ENCODE assay signal across 8 cellular contexts in genomic region chr19:16659832-16660708, GRCh38. TPM values are rescaled to one million over a fixed set of nuclear protein-coding genes. Genes with fewer than 3 reads are reported as not detected.
DNase-seq lines count a peak whose midpoint lies in the region; ATAC-seq and TF ChIP-seq lines count a peak whose summit lies in the region.

Gene SMIM7 (minus strand): TSS chr19:16660144. CDS start chr19:16660110, 34 bp downstream.

- peak within 1 kb of the TSS; percentile 99 for H3K4me3 Mint-ChIP-seq in T-helper 2 cell treated with Interferon-gamma antibody and Interleukin-4, amounts not matched to agents 5 μg/mL and 100 μg/mL, for 36 hours

- no peaks in the 10 kb centered on the region for H3K27me3 ChIP-seq in ascending aorta
- no peaks in the 10 kb centered on the region for H3K27me3 ChIP-seq in right cardiac atrium (ENCODE audit: control insufficient read depth, insufficient read depth)
- H3K27me3 ChIP-seq in uterus = no peaks in the 10 kb centered on the region

- H3K4me3 ChIP-seq in ascending aorta (peak within 1 kb of the TSS; percentile 81 to 93), right cardiac atrium (ENCODE audit: low read length) (peak within 1 kb of the TSS; percentile 73), uterus (peak within 1 kb of the TSS; percentile 66 to 88)

- WGBS in right cardiac atrium = under 1% methylated on average over 60 of the region's 60 CpGs

- peaks cover 24% of the 10 kb centered on the region for H3K36me3 Mint-ChIP-seq in T-helper 2 cell treated with Interferon-gamma antibody and Interleukin-4, amounts not matched to agents 5 μg/mL and 100 μg/mL, for 36 hours (ENCODE audit: low read depth)

- no peaks in the 10 kb centered on the region for H3K9me3 Mint-ChIP-seq in T-helper 2 cell treated with Interferon-gamma antibody and Interleukin-4, amounts not matched to agents 5 μg/mL and 100 μg/mL, for 36 hours

- peaks cover 27% of the 10 kb centered on the region for H3K4me1 Mint-ChIP-seq in T-helper 2 cell treated with Interferon-gamma antibody and Interleukin-4, amounts not matched to agents 5 μg/mL and 100 μg/mL, for 36 hours (ENCODE audit: low read depth)

- ATAC-seq in GM18502 (IDR thresholded peaks at IDR 0.05; ENCODE audit: poor library complexity, unreplicated experiment) (peak; percentile 90), HG02970 (IDR thresholded peaks at IDR 0.05; ENCODE audit: low FRiP score, unreplicated experiment) (peak; percentile 85), right cardiac atrium (peak; percentile 98 to 99)

- intact Hi-C loops in ascending aorta (cut with DNase I) = loop anchor here (1.0 to 5.0 kb wide), 4 partner anchors 32 to 164 kb away; partner anchors contain the start of genes C19orf44, CALR3, CHERP and MED26
- intact Hi-C loops in right cardiac atrium (cut with DNase I) = no loop called here
- intact Hi-C loops in uterus (cut with DNase I; ENCODE audit: low total_unique reads) = no loop called here

- H3K27ac Mint-ChIP-seq in T-helper 2 cell treated with Interferon-gamma antibody and Interleukin-4, amounts not matched to agents 5 μg/mL and 100 μg/mL, for 36 hours = peak within 1 kb of the TSS; percentile 99

- H3K36me3 ChIP-seq in ascending aorta = peaks cover 15 to 23% of the 10 kb centered on the region in 2 donors
- H3K36me3 ChIP-seq in uterus = no peaks in the 10 kb centered on the region

- H3K27ac ChIP-seq in ascending aorta (peak within 1 kb of the TSS; percentile 87), right cardiac atrium (ENCODE audit: low read length) (peak within 1 kb of the TSS; percentile 89), uterus (peak within 1 kb of the TSS; percentile 94 to 97)

- H3K4me1 ChIP-seq in ascending aorta = peaks cover 9 to 20% of the 10 kb centered on the region in 2 donors
- peaks cover 2% of the 10 kb centered on the region for H3K4me1 ChIP-seq in right cardiac atrium (ENCODE audit: control insufficient read depth, insufficient read depth, low read length)
- peaks cover 8 to 10% of the 10 kb centered on the region in 2 donors for H3K4me1 ChIP-seq in uterus

- DNase-seq in NCI-H1930 (lab: John Stamatoyannopoulos, UW) = peak; percentile 92 to 96
- DNase-seq in T-helper 2 cell treated with Interferon-gamma antibody and Interleukin-4, amounts not matched to agents 5 μg/mL and 100 μg/mL, for 36 hours (ENCODE audit: low spot score) = peak; percentile 98
- DNase-seq in ascending aorta (ENCODE audit: low spot score in 2 of 2) = peak; percentile 93 to 99
- peak; percentile 99 for DNase-seq in right cardiac atrium
- DNase-seq in pulmonary artery endothelial cell (ENCODE audit: low read depth, low spot score) = peak; percentile 97
- DNase-seq in uterus = peak; percentile 98 to 99

- no peaks in the 10 kb centered on the region for H3K9me3 ChIP-seq in ascending aorta
- no peaks in the 10 kb centered on the region for H3K9me3 ChIP-seq in right cardiac atrium (ENCODE audit: control insufficient read depth, low read length)
- H3K9me3 ChIP-seq in uterus = no peaks in the 10 kb centered on the region

- TF ChIP-seq CTCF in ascending aorta (IDR thresholded peaks at IDR 0.05) (no peak), uterus (IDR thresholded peaks at IDR 0.05) (peak in 2 of 4 experiments; percentile 19 to 23)

- peaks cover 7% of the 10 kb centered on the region for H3K27me3 Mint-ChIP-seq in T-helper 2 cell treated with Interferon-gamma antibody and Interleukin-4, amounts not matched to agents 5 μg/mL and 100 μg/mL, for 36 hours (ENCODE audit: low read depth)

- peak; percentile 70 to 89 for TF ChIP-seq POLR2A in uterus (IDR thresholded peaks at IDR 0.05)

RNA-seq across cellular contexts. Expression of gene SMIM7, which starts in this region (rescaled TPM):
- total RNA-seq in ascending aorta = 16.7 TPM
- 10 to 100 TPM; 42.7 to 54.3 (median 45.9) TPM for total RNA-seq in right cardiac atrium
- 62.6 TPM for polyA plus RNA-seq in right cardiac atrium
- total RNA-seq in pulmonary artery endothelial cell = 34.0 and 46.9 TPM in 2 replicates
- 100 to 1,000 TPM in 1 of 4 donors, 10 to 100 TPM in 3; 26.6 to 144 (median 85.0) TPM for total RNA-seq in uterus

Comparison
In these comparisons a context has a peak if more than half of its experiments do, and no peak if none do; other contexts are left out.
1. Peak in every context shown above with its lines: DNase-seq, ATAC-seq, H3K4me3 ChIP-seq and H3K27ac ChIP-seq.